Comparison of ENCODE assay signal across 29 cellular contexts in the genomic region with DNA sequence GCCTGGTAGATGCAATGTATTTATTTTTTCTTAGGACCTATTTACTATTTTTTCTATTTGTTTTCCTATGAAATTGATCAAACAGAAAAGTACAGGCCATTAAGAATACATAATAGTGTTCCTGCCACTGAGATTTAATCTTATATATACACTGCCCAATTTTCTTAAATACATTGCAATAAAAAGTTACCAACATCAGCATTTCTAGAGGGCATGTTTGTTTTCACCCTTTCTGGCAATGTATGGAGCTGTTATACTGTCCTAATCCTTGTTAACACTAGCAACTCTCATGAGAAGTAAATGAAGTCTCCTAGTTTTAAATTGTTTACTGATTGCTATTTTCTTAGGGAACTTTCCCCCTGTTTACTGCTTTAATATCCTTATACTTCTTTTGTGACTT.
A peak's percentile ranks its signal among the peaks of the same experiment; 100 is the strongest.
DNase-seq lines count a peak whose midpoint lies in the region; ATAC-seq and TF ChIP-seq lines count a peak whose summit lies in the region.
"Had no signal": no experiment of that assay in that cellular context is flagged by ENCODE, and none has a peak within 500 bp of the region (broad histone marks: within the 10 kb centered on the region; RNA-seq: fewer than 3 reads in every experiment).

No MANE protein-coding gene starts in this region.

- TF ChIP-seq CTCF in 22Rv1 (IDR thresholded peaks at IDR 0.05) (no peak), LNCaP clone FGC (IDR thresholded peaks at IDR 0.05; ENCODE audit: control insufficient read depth, extremely low read depth, insufficient read depth) (no peak), VCaP (conservative IDR thresholded peaks at IDR 0.05) (no peak)

- no peak overlapping the region for H3K4me3 ChIP-seq in LNCaP clone FGC (ENCODE audit: low read depth, low read length)
- H3K4me3 ChIP-seq: A549; BLaER1; BLaER1 treated with 17β-estradiol and CSF1 and Interleukin-3, amounts not matched to agents 10 nM and 100 nM had no signal

- TF ChIP-seq POLR2A in GM18505 (IDR thresholded peaks at IDR 0.05; ENCODE audit: borderline replicate concordance, extremely low read depth, insufficient read depth, insufficient read length) = no peak

- H3K27ac ChIP-seq in 22Rv1 (peak overlapping the region; percentile 5; the same call in 1 of the 2 replicates), VCaP (peak overlapping the region; percentile 15)
- H3K27ac ChIP-seq: A549; BLaER1; BLaER1 treated with 17β-estradiol and CSF1 and Interleukin-3, amounts not matched to agents 10 nM and 100 nM had no signal

- ATAC-seq in GM18505 (IDR thresholded peaks at IDR 0.05; ENCODE audit: unreplicated experiment) = no peak
- ATAC-seq: A549; CD8-positive, alpha-beta T cell had no signal

- DNase-seq in LNCaP clone FGC (ENCODE audit: low read depth) (peak; percentile 97), dedifferentiated amniotic fluid mesenchymal stem cell (ENCODE audit: extremely low spot score) (no peak), SIG-M5 (lab: John Stamatoyannopoulos, UW) (no peak)
- DNase-seq: 8988T; ACHN; AML-193; BE2C; C1 segment of cervical spinal cord; Caco-2; Calu3; CD4-positive, alpha-beta memory T cell; CD4-positive, alpha-beta T cell; CD4-positive, CD25-positive, alpha-beta regulatory T cell; CD8-positive, alpha-beta memory T cell; CD8-positive, alpha-beta T cell; COR-L47; DMS 273 treated with DMSO at 0.1 percent for 48 hours; DMS153; DMS53; DMS79; DMS79 treated with DMSO at 0.1 percent for 48 hours; DND-41; EL had no signal
